Comparison of ENCODE assay signal across 1 cellular context in genomic region chr10:102503264-102504178, GRCh38.
TF ChIP-seq lines count a peak whose summit lies in the region.

TSS of gene SUFU (plus strand) at chr10:102503972. CDS start at chr10:102504153, 181 bp downstream.

TF ChIP-seq in HepG2, 621 proteins besides CTCF, POLR2A, EP300 and RAD21 (continued from another document and continues in another):
- TF ChIP-seq, protein P1, sequence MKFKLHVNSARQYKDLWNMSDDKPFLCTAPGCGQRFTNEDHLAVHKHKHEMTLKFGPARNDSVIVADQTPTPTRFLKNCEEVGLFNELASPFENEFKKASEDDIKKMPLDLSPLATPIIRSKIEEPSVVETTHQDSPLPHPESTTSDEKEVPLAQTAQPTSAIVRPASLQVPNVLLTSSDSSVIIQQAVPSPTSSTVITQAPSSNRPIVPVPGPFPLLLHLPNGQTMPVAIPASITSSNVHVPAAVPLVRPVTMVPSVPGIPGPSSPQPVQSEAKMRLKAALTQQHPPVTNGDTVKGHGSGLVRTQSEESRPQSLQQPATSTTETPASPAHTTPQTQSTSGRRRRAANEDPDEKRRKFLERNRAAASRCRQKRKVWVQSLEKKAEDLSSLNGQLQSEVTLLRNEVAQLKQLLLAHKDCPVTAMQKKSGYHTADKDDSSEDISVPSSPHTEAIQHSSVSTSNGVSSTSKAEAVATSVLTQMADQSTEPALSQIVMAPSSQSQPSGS (CRISPR knock-in tag; IDR thresholded peaks at IDR 0.05) = peak; percentile 51; the same call in 1 of the 2 replicates
- TF ChIP-seq TP53 (CRISPR knock-in tag; conservative IDR thresholded peaks at IDR 0.05) = no peak
- TF ChIP-seq JUND (CRISPR knock-in tag; IDR thresholded peaks at IDR 0.05) = no peak
- TF ChIP-seq NFYC (CRISPR knock-in tag; IDR thresholded peaks at IDR 0.05) = peak; percentile 92
- TF ChIP-seq, protein P2, sequence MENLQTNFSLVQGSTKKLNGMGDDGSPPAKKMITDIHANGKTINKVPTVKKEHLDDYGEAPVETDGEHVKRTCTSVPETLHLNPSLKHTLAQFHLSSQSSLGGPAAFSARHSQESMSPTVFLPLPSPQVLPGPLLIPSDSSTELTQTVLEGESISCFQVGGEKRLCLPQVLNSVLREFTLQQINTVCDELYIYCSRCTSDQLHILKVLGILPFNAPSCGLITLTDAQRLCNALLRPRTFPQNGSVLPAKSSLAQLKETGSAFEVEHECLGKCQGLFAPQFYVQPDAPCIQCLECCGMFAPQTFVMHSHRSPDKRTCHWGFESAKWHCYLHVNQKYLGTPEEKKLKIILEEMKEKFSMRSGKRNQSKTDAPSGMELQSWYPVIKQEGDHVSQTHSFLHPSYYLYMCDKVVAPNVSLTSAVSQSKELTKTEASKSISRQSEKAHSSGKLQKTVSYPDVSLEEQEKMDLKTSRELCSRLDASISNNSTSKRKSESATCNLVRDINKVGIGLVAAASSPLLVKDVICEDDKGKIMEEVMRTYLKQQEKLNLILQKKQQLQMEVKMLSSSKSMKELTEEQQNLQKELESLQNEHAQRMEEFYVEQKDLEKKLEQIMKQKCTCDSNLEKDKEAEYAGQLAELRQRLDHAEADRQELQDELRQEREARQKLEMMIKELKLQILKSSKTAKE (CRISPR knock-in tag; IDR thresholded peaks at IDR 0.05; ENCODE audit: borderline replicate concordance) = no peak
- no peak for TF ChIP-seq ZNF672 (CRISPR knock-in tag; IDR thresholded peaks at IDR 0.05)
- no peak for TF ChIP-seq NFIB (CRISPR knock-in tag; IDR thresholded peaks at IDR 0.05; ENCODE audit: borderline replicate concordance)
- TF ChIP-seq NR2F6 (IDR thresholded peaks at IDR 0.05) = no peak
- TF ChIP-seq NR2F6 (CRISPR knock-in tag; IDR thresholded peaks at IDR 0.05) = no peak
- TF ChIP-seq KMT2A (CRISPR knock-in tag; IDR thresholded peaks at IDR 0.05) = no peak
- TF ChIP-seq AGO1 (IDR thresholded peaks at IDR 0.05; ENCODE audit: low read depth, low read length, poor library complexity, severe bottlenecking) = no peak
- no peak for TF ChIP-seq ZMYM3 (CRISPR knock-in tag; IDR thresholded peaks at IDR 0.05)
- no peak for TF ChIP-seq CENPX (CRISPR knock-in tag; IDR thresholded peaks at IDR 0.05)
- TF ChIP-seq MLLT10 (CRISPR knock-in tag; IDR thresholded peaks at IDR 0.05) = no peak
- no peak for TF ChIP-seq MED8 (CRISPR knock-in tag; IDR thresholded peaks at IDR 0.05; ENCODE audit: insufficient replicate concordance)
- no peak for TF ChIP-seq ZBTB8A (CRISPR knock-in tag; IDR thresholded peaks at IDR 0.05; ENCODE audit: borderline replicate concordance, low read depth)
- TF ChIP-seq, protein P3, sequence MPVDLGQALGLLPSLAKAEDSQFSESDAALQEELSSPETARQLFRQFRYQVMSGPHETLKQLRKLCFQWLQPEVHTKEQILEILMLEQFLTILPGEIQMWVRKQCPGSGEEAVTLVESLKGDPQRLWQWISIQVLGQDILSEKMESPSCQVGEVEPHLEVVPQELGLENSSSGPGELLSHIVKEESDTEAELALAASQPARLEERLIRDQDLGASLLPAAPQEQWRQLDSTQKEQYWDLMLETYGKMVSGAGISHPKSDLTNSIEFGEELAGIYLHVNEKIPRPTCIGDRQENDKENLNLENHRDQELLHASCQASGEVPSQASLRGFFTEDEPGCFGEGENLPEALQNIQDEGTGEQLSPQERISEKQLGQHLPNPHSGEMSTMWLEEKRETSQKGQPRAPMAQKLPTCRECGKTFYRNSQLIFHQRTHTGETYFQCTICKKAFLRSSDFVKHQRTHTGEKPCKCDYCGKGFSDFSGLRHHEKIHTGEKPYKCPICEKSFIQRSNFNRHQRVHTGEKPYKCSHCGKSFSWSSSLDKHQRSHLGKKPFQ (CRISPR knock-in tag; IDR thresholded peaks at IDR 0.05; ENCODE audit: insufficient replicate concordance) = no peak
- TF ChIP-seq, protein P4, sequence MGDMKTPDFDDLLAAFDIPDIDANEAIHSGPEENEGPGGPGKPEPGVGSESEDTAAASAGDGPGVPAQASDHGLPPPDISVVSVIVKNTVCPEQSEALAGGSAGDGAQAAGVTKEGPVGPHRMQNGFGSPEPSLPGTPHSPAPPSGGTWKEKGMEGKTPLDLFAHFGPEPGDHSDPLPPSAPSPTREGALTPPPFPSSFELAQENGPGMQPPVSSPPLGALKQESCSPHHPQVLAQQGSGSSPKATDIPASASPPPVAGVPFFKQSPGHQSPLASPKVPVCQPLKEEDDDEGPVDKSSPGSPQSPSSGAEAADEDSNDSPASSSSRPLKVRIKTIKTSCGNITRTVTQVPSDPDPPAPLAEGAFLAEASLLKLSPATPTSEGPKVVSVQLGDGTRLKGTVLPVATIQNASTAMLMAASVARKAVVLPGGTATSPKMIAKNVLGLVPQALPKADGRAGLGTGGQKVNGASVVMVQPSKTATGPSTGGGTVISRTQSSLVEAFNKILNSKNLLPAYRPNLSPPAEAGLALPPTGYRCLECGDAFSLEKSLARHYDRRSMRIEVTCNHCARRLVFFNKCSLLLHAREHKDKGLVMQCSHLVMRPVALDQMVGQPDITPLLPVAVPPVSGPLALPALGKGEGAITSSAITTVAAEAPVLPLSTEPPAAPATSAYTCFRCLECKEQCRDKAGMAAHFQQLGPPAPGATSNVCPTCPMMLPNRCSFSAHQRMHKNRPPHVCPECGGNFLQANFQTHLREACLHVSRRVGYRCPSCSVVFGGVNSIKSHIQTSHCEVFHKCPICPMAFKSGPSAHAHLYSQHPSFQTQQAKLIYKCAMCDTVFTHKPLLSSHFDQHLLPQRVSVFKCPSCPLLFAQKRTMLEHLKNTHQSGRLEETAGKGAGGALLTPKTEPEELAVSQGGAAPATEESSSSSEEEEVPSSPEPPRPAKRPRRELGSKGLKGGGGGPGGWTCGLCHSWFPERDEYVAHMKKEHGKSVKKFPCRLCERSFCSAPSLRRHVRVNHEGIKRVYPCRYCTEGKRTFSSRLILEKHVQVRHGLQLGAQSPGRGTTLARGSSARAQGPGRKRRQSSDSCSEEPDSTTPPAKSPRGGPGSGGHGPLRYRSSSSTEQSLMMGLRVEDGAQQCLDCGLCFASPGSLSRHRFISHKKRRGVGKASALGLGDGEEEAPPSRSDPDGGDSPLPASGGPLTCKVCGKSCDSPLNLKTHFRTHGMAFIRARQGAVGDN (CRISPR knock-in tag; IDR thresholded peaks at IDR 0.05) = peak; percentile 57
- TF ChIP-seq RELA (CRISPR knock-in tag; IDR thresholded peaks at IDR 0.05) = no peak
- TF ChIP-seq BRF2 (CRISPR knock-in tag; IDR thresholded peaks at IDR 0.05) = no peak
- peak; percentile 87 for TF ChIP-seq NFYB (CRISPR knock-in tag; IDR thresholded peaks at IDR 0.05)
- no peak for TF ChIP-seq ZHX2 (IDR thresholded peaks at IDR 0.05; ENCODE audit: low read depth)
- TF ChIP-seq ZHX2 (CRISPR knock-in tag; IDR thresholded peaks at IDR 0.05; ENCODE audit: borderline replicate concordance) = no peak
- no peak for TF ChIP-seq ZNF44 (CRISPR knock-in tag; IDR thresholded peaks at IDR 0.05)
- TF ChIP-seq, protein P5, sequence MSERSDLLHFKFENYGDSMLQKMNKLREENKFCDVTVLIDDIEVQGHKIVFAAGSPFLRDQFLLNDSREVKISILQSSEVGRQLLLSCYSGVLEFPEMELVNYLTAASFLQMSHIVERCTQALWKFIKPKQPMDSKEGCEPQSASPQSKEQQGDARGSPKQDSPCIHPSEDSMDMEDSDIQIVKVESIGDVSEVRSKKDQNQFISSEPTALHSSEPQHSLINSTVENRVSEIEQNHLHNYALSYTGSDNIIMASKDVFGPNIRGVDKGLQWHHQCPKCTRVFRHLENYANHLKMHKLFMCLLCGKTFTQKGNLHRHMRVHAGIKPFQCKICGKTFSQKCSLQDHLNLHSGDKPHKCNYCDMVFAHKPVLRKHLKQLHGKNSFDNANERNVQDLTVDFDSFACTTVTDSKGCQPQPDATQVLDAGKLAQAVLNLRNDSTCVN (CRISPR knock-in tag; IDR thresholded peaks at IDR 0.05; ENCODE audit: borderline replicate concordance) = no peak
- no peak for TF ChIP-seq ZNF280D (CRISPR knock-in tag; IDR thresholded peaks at IDR 0.05)
- TF ChIP-seq, protein P6, sequence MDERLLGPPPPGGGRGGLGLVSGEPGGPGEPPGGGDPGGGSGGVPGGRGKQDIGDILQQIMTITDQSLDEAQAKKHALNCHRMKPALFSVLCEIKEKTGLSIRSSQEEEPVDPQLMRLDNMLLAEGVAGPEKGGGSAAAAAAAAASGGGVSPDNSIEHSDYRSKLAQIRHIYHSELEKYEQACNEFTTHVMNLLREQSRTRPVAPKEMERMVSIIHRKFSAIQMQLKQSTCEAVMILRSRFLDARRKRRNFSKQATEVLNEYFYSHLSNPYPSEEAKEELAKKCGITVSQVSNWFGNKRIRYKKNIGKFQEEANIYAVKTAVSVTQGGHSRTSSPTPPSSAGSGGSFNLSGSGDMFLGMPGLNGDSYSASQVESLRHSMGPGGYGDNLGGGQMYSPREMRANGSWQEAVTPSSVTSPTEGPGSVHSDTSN (CRISPR knock-in tag; IDR thresholded peaks at IDR 0.05) = peak; percentile 95
- no peak for TF ChIP-seq ZNF770 (CRISPR knock-in tag; IDR thresholded peaks at IDR 0.05)
